21 cellular contexts compared by ENCODE assay signal in genomic region chr6:137303436-137303835, GRCh38.
"Had no signal": no experiment of that assay in that cellular context is flagged by ENCODE, and none has a peak within 500 bp of the region (broad histone marks: within the 10 kb centered on the region; RNA-seq: fewer than 3 reads in every experiment).

No MANE protein-coding gene starts in this region.

- H3K4me1 ChIP-seq: parathyroid adenoma, psoas muscle, transverse colon had no signal

- H3K27me3 ChIP-seq: foreskin keratinocyte, right lobe of liver, transverse colon had no signal

- H3K36me3 ChIP-seq: right lobe of liver, thoracic aorta, transverse colon had no signal

- H3K36me3 Mint-ChIP-seq: natural killer cell treated with Interleukin-12 subunit alpha and Interleukin-12 subunit beta and Interleukin-15 and Interleukin-18, amount 100 ng/mL, for 72 hours had no signal

- H3K9ac ChIP-seq: parathyroid adenoma had no signal

- H3K79me2 ChIP-seq: parathyroid adenoma had no signal

- H2AFZ ChIP-seq: parathyroid adenoma had no signal

- DNase-seq: effector CD4-positive, alpha-beta T cell; endodermal cell; foreskin keratinocyte; left colon; left ventricle myocardium superior; mesenchymal stem cell; midbrain; occipital lobe; psoas muscle; retina; right lobe of liver; stimulated activated CD4-positive, alpha-beta T cell treated with anti-CD3 and anti-CD28 coated beads, Interleukin-2, amount 100 ng/mL, for 24 hours; stimulated activated CD4-positive, alpha-beta T cell treated with anti-CD3 and anti-CD28 coated beads, Interleukin-4, amount 100 ng/mL, for 4 hours; stimulated activated naive B cell treated with anti-CD40 and anti-IgM and Interleukin-4, amounts not matched to agents 10 μg/mL and 1 μg/mL and 100 μg/mL, for 72 hours; stimulated activated naive CD8-positive, alpha-beta T cell treated with anti-CD3 and anti-CD28 coated beads, Interleukin-15, amount 100 ng/mL, for 72 hours; transverse colon had no signal

- H3K9me3 ChIP-seq: psoas muscle, right lobe of liver, thoracic aorta, transverse colon had no signal

- H3K27me3 Mint-ChIP-seq: stimulated activated naive B cell treated with anti-CD40 and anti-IgM and Interleukin-4, amounts not matched to agents 10 μg/mL and 1 μg/mL and 100 μg/mL, for 72 hours; stimulated activated naive CD8-positive, alpha-beta T cell treated with anti-CD3 and anti-CD28 coated beads, Interleukin-15, amount 100 ng/mL, for 72 hours had no signal

- H3K4me3 Mint-ChIP-seq: endodermal cell; natural killer cell treated with Interleukin-12 subunit alpha and Interleukin-12 subunit beta and Interleukin-15 and Interleukin-18, amount 100 ng/mL, for 72 hours; stimulated activated naive B cell treated with anti-CD40 and anti-IgM and Interleukin-4, amounts not matched to agents 10 μg/mL and 1 μg/mL and 100 μg/mL, for 72 hours; stimulated activated naive CD8-positive, alpha-beta T cell treated with anti-CD3 and anti-CD28 coated beads, Interleukin-15, amount 100 ng/mL, for 72 hours had no signal

- H3K4me3 ChIP-seq: coronary artery, lung, psoas muscle, right lobe of liver, thoracic aorta, transverse colon had no signal

- H3K27ac ChIP-seq: coronary artery, foreskin keratinocyte, parathyroid adenoma, psoas muscle, right lobe of liver, thoracic aorta, transverse colon had no signal

- ATAC-seq: foreskin keratinocyte; left colon; left ventricle myocardium superior; natural killer cell treated with Interleukin-12 subunit alpha and Interleukin-12 subunit beta and Interleukin-15 and Interleukin-18, amount 100 ng/mL, for 72 hours; psoas muscle; right lobe of liver; stimulated activated naive B cell treated with anti-CD40 and anti-IgM and Interleukin-4, amounts not matched to agents 10 μg/mL and 1 μg/mL and 100 μg/mL, for 72 hours; stimulated activated naive CD8-positive, alpha-beta T cell treated with anti-CD3 and anti-CD28 coated beads, Interleukin-15, amount 100 ng/mL, for 72 hours had no signal

- H3K9me3 Mint-ChIP-seq: endodermal cell; natural killer cell treated with Interleukin-12 subunit alpha and Interleukin-12 subunit beta and Interleukin-15 and Interleukin-18, amount 100 ng/mL, for 72 hours had no signal

- H3K4me1 Mint-ChIP-seq: stimulated activated naive CD8-positive, alpha-beta T cell treated with anti-CD3 and anti-CD28 coated beads, Interleukin-15, amount 100 ng/mL, for 72 hours had no signal

- H3K27ac Mint-ChIP-seq: endodermal cell; natural killer cell treated with Interleukin-12 subunit alpha and Interleukin-12 subunit beta and Interleukin-15 and Interleukin-18, amount 100 ng/mL, for 72 hours; stimulated activated naive B cell treated with anti-CD40 and anti-IgM and Interleukin-4, amounts not matched to agents 10 μg/mL and 1 μg/mL and 100 μg/mL, for 72 hours; stimulated activated naive CD8-positive, alpha-beta T cell treated with anti-CD3 and anti-CD28 coated beads, Interleukin-15, amount 100 ng/mL, for 72 hours had no signal
